19 cellular contexts compared by ENCODE assay signal in genomic region chr14:91754819-91755218, GRCh38. TPM values are rescaled to one million over a fixed set of nuclear protein-coding genes. Genes with fewer than 3 reads are reported as not detected.
DNase-seq lines count a peak whose midpoint lies in the region; ATAC-seq and TF ChIP-seq lines count a peak whose summit lies in the region.
"Had no signal": no experiment of that assay in that cellular context is flagged by ENCODE, and none has a peak within 500 bp of the region (broad histone marks: within the 10 kb centered on the region; RNA-seq: fewer than 3 reads in every experiment).

No MANE protein-coding gene starts in this region.

- in situ Hi-C loops in gastrocnemius medialis (cut with MboI; ENCODE audit: low sequenced_read_pairs in 4 of 4): no loop called here

- ATAC-seq in gastrocnemius medialis: no peak
- ATAC-seq: activated CD4-positive, CD25-positive, alpha-beta regulatory T cell treated with anti-CD3 and anti-CD28 coated beads, Interleukin-2, amount 50 U/mL, for 24 hours; psoas muscle; stimulated activated naive B cell treated with anti-CD40 and anti-IgM and Interleukin-4, amounts not matched to agents 10 μg/mL and 1 μg/mL and 100 μg/mL, for 72 hours had no signal

- no peaks in the 10 kb centered on the region for H3K36me3 ChIP-seq in gastrocnemius medialis
- H3K36me3 ChIP-seq: SJSA1, tibial nerve had no signal

- DNase-seq in NCI-H82 (lab: John Stamatoyannopoulos, UW) (peak; percentile 19), NCI-H82 treated with DMSO at 0.1 percent for 48 hours (lab: John Stamatoyannopoulos, UW; ENCODE audit: unreplicated experiment) (no peak), NCI-H1105 treated with DMSO at 0.1 percent for 48 hours (lab: John Stamatoyannopoulos, UW) (peak; percentile 31), kidney glomerular epithelial cell (lab: John Stamatoyannopoulos, UW) (peak; percentile 19), gastrocnemius medialis (no peak), SIG-M5 (lab: John Stamatoyannopoulos, UW) (no peak), iPS-NIHi7 (ENCODE audit: extremely low spot score) (no peak)
- DNase-seq in stimulated activated naive CD4-positive, alpha-beta T cell treated with Interleukin-2 at 50 U/mL for 16 hours (lab: John Stamatoyannopoulos, UW): no peak
- DNase-seq: CD4-positive, alpha-beta T cell; DND-41; erythroblast; NCI-H146; NCI-H446 treated with DMSO at 0.1 percent for 48 hours; nephron progenitor cell; psoas muscle; stimulated activated naive B cell treated with anti-CD40 and anti-IgM and Interleukin-4, amounts not matched to agents 10 μg/mL and 1 μg/mL and 100 μg/mL, for 72 hours had no signal

- no peaks in the 10 kb centered on the region for H3K27me3 ChIP-seq in gastrocnemius medialis
- H3K27me3 ChIP-seq: SJSA1, tibial nerve had no signal

- H3K9me3 ChIP-seq in gastrocnemius medialis: no peaks in the 10 kb centered on the region
- H3K9me3 ChIP-seq: psoas muscle, SJSA1 had no signal

- TF ChIP-seq POLR2A in gastrocnemius medialis (IDR thresholded peaks at IDR 0.05): no peak

- no peak for TF ChIP-seq CTCF in gastrocnemius medialis (IDR thresholded peaks at IDR 0.05 in 4 of 5, conservative IDR thresholded peaks at IDR 0.05 in 1 of 5)

- H3K4me1 ChIP-seq in gastrocnemius medialis: peaks cover 0 to 17% of the 10 kb centered on the region in 2 donors
- H3K4me1 ChIP-seq: psoas muscle, SJSA1, tibial nerve had no signal

- no peak overlapping the region for H3K4me3 ChIP-seq in gastrocnemius medialis
- H3K4me3 ChIP-seq: psoas muscle, SJSA1, tibial nerve had no signal

- intact Hi-C loops in gastrocnemius medialis (cut with DNase I; ENCODE audit: low total_unique reads): no loop called here

- H3K27ac ChIP-seq in gastrocnemius medialis: peak overlapping the region in 3 of 4 donors; percentile 20 to 69 (median 54)
- H3K27ac ChIP-seq: psoas muscle, SJSA1, tibial nerve had no signal

RNA-seq across cellular contexts. Expression of gene CATSPERB, which starts 22.9 kb away (rescaled TPM):
- total RNA-seq in gastrocnemius medialis: under 1 TPM in 2 of 4 donors, not detected in 2; 0.20 to 0.24 TPM
- total RNA-seq: SJSA1 had no signal

Comparison
In these comparisons a context has a peak if more than half of its experiments do, and no peak if none do; other contexts are left out.
1. DNase-seq: peak in NCI-H82 (single experiment), NCI-H1105 treated with DMSO at 0.1 percent for 48 hours (single experiment) and kidney glomerular epithelial cell (single experiment); none in NCI-H82 treated with DMSO at 0.1 percent for 48 hours (single experiment), gastrocnemius medialis (0 of 2), SIG-M5 (single experiment), stimulated activated naive CD4-positive, alpha-beta T cell treated with Interleukin-2 at 50 U/mL for 16 hours (single experiment) and iPS-NIHi7 (single experiment).